14 cellular contexts compared by ENCODE assay signal in genomic region chr19:38883286-38883685, GRCh38. TPM values are rescaled to one million over a fixed set of nuclear protein-coding genes. Genes with fewer than 3 reads are reported as not detected.
"Had no signal": no experiment of that assay in that cellular context is flagged by ENCODE, and none has a peak within 500 bp of the region (broad histone marks: within the 10 kb centered on the region; RNA-seq: fewer than 3 reads in every experiment).

No MANE protein-coding gene starts in this region.

- DNase-seq: activated CD4-positive, alpha-beta T cell treated with anti-CD3 and anti-CD28 coated beads, Interleukin-2, amount 50 U/mL, for 4 hours; activated T-cell treated with anti-CD3 and anti-CD28 coated beads, Interleukin-2, amount 50 U/mL, for 72 hours; aorta; cerebellar nuclear complex; effector memory CD4-positive, alpha-beta T cell; foreskin keratinocyte; glutamatergic neuron; sigmoid colon; spleen; SW 1271; uterus had no signal

- ATAC-seq: activated T-cell treated with anti-CD3 and anti-CD28 coated beads, Interleukin-2, amount 50 U/mL, for 72 hours; foreskin keratinocyte; pancreas had no signal

- H3K27ac Mint-ChIP-seq: activated T-cell treated with anti-CD3 and anti-CD28 coated beads, Interleukin-2, amount 50 U/mL, for 72 hours had no signal

- H3K4me3 Mint-ChIP-seq: activated T-cell treated with anti-CD3 and anti-CD28 coated beads, Interleukin-2, amount 50 U/mL, for 72 hours had no signal

- H3K9me3 Mint-ChIP-seq: activated T-cell treated with anti-CD3 and anti-CD28 coated beads, Interleukin-2, amount 50 U/mL, for 72 hours had no signal

RNA-seq across cellular contexts. Expression of gene CCER2, which starts 28.7 kb away (rescaled TPM):
- total RNA-seq: aorta, foreskin keratinocyte, mesenteric fat pad, tibial nerve had no signal
